In the genomic region with DNA sequence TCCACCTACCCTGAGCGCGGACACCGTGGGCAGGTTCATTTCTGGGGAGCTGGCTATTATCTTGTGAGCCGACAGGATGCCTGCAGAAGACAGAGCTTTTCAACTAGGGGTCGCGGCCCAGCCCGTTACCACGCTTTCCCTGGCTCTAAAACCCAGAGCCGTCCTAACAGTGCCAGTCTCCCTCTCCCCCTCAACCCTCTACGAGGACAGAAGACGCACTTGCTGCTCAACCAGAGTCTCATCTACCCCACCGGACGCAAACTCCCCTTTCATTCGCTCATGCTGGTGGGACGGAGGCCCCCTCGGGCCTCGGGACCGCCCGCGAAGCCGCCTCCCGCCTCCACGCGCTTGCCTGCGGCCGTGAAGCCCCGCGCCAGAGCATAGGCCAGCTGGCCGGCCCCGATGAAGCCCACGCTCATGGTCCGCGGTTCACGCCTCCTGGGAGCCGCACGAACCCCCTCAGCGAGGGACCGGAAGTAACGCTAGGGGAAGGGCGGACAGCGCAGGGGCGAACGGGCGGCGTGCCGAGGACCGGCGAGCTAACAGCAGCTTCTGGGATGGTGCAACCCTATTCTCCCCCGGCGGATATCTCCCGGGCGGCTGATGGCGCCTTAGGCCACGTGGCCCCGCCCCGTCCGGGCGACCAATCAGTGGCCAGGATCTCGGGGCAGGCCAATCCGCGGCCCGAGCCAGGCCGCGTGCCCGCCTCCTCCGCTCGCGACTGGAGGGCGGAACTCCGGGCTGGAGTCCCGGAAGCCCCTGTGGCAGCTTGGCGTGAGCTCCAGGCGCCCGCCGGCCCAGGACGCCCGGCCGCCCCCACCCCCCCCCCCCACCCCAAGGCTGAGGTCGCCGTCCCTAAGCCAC, we compare ENCODE assay signal across 8 cellular contexts. TPM values are rescaled to one million over a fixed set of nuclear protein-coding genes. Genes with fewer than 3 reads are reported as not detected.
DNase-seq lines count a peak whose midpoint lies in the region; ATAC-seq, FAIRE-seq and TF ChIP-seq lines count a peak whose summit lies in the region.

Gene PYCR2, minus strand, starts transcription at position 559 of the 864 bp plus-strand sequence. Its CDS starts 140 bp downstream, at position 419.

- in situ Hi-C loops in GM13976 (cut with MboI; ENCODE audit: low sequenced_read_pairs, unreplicated experiment): no loop called here

- H3K9me3 ChIP-seq in left ventricle myocardium inferior (replicated peaks) (no peaks in the 10 kb centered on the region), psoas muscle (no peaks in the 10 kb centered on the region)

- ATAC-seq in HG02870 (IDR thresholded peaks at IDR 0.05; ENCODE audit: unreplicated experiment) (peak; percentile 96), psoas muscle (peak; percentile 99 to 100 (median 99))

- H3K4me3 ChIP-seq in left ventricle myocardium inferior: peak within 1 kb of the TSS; percentile 82
- H3K4me3 ChIP-seq in psoas muscle: peak within 1 kb of the TSS; percentile 98

- 0% methylated on average over 56 to 80 of the region's 80 CpGs for WGBS in psoas muscle, 3 donors

- no peaks in the 10 kb centered on the region for H3K27me3 ChIP-seq in left ventricle myocardium inferior (ENCODE audit: low read depth)
- H3K27me3 ChIP-seq in psoas muscle (ENCODE audit: insufficient read depth in 3 of 3, low read length in 2 of 3): no peaks in the 10 kb centered on the region

- intact Hi-C loops in T-helper 1 cell treated with Interleukin-12 subunit alpha and Interleukin-12 subunit beta and Interleukin-4 antibody, amounts not matched to agents 30 ng/mL and 1 ng/mL, for 36 hours (cut with micrococcal nuclease): loop anchor here (1.0 to 10.0 kb wide), 14 partner anchors 13 to 496 kb away; partner anchors contain the start of genes H3-3A, LBR, PARP1 and SDE2
- intact Hi-C loops in left ventricle myocardium inferior (cut with micrococcal nuclease): no loop called here
- intact Hi-C loops in psoas muscle (cut with DNase I): loop anchor here (5.0 kb wide), 1 partner anchor 42 kb away; the partner anchor contains the start of gene TMEM63A (in 2 of the 2)

- H3K36me3 ChIP-seq in left ventricle myocardium inferior: peaks cover 23% of the 10 kb centered on the region
- H3K36me3 ChIP-seq in psoas muscle (ENCODE audit: insufficient read depth in 1 of 2, low read depth in 1 of 2): peaks cover 5 to 30% of the 10 kb centered on the region in 2 donors

- peak; percentile 20 for FAIRE-seq in urothelium cell line (lab: Jason Lieb, UNC)

- peak; percentile 100 for DNase-seq in GM13976 (ENCODE audit: low spot score)
- peak; percentile 96 for DNase-seq in NCI-H146 treated with DMSO at 0.1 percent for 48 hours (lab: John Stamatoyannopoulos, UW; ENCODE audit: unreplicated experiment)
- DNase-seq in amniotic epithelial cell (ENCODE audit: low read depth): peak; percentile 95
- DNase-seq in left ventricle myocardium inferior: peak; percentile 96
- peak; percentile 97 to 99 for DNase-seq in psoas muscle
- DNase-seq in urothelium cell line (ENCODE audit: low spot score): peak; percentile 99

- H3K27ac ChIP-seq in left ventricle myocardium inferior (replicated peaks) (peak within 1 kb of the TSS; percentile 93), psoas muscle (peak within 1 kb of the TSS; percentile 97)

- TF ChIP-seq CTCF in GM13976 (IDR thresholded peaks at IDR 0.05; ENCODE audit: borderline replicate concordance, control extremely low read depth, extremely low read depth, insufficient read depth, missing control alignments) (no peak), left ventricle myocardium inferior (IDR thresholded peaks at IDR 0.05; ENCODE audit: borderline replicate concordance) (no peak), psoas muscle (IDR thresholded peaks at IDR 0.05) (no peak)

- peaks cover 48% of the 10 kb centered on the region for H3K4me1 ChIP-seq in left ventricle myocardium inferior
- H3K4me1 ChIP-seq in psoas muscle: peaks cover 14% of the 10 kb centered on the region

RNA-seq across cellular contexts. Expression of gene PYCR2, which starts in this region (rescaled TPM):
- total RNA-seq in T-helper 1 cell treated with Interleukin-12 subunit alpha and Interleukin-12 subunit beta and Interleukin-4 antibody, amounts not matched to agents 30 ng/mL and 1 ng/mL, for 36 hours: 103 and 105 TPM in 2 replicates
- total RNA-seq in left ventricle myocardium inferior (64.0 TPM), psoas muscle (10 to 100 TPM; 46.0 to 59.4 (median 53.7) TPM)
- polyA plus RNA-seq in psoas muscle: 10 to 100 TPM; 34.9 to 70.2 (median 41.4) TPM

Comparison
In these comparisons a context has a peak if more than half of its experiments do, and no peak if none do; other contexts are left out.
1. Peak in every context shown above with its lines: DNase-seq, ATAC-seq, H3K4me3 ChIP-seq and H3K27ac ChIP-seq.